In the genomic region with DNA sequence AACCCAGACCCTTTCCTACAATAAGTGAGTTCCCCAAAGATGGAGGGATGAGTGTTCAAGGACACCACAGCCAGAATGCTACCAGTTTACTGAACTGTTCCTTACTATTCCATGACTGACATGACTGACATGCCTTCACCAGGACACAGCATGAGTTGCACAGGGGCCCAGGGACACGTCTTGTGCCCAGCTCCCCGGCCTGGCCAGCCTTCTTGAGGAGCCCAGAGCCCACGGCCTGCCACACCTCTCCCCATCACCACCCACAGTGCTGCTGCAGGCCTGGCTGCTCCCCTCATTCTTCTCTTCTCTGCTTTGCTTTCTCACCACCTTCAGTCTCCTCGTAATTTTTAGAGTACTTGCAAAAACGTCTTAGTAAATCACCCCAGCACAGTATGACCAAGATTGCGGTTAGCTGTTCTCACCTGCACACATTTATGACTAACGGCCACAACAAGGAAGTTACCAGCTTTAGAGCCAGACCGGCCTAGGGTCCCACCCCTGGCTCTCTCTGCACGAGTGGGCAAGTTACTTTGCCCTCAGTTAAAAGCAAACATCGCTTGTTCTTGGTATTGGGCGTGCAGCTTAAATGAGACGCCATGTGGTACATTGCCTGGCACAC, we compare ENCODE assay signal across 11 cellular contexts. TPM values are rescaled to one million over a fixed set of nuclear protein-coding genes. Genes with fewer than 3 reads are reported as not detected.
A peak's percentile ranks its signal among the peaks of the same experiment; 100 is the strongest.
DNase-seq lines count a peak whose midpoint lies in the region; ATAC-seq, FAIRE-seq and TF ChIP-seq lines count a peak whose summit lies in the region.
"Had no signal": no experiment of that assay in that cellular context is flagged by ENCODE, and none has a peak within 500 bp of the region (broad histone marks: within the 10 kb centered on the region; RNA-seq: fewer than 3 reads in every experiment).

No MANE protein-coding gene starts in this region.

- no peak overlapping the region for H3K4me3 Mint-ChIP-seq in CD4-positive, alpha-beta T cell
- peak overlapping the region; percentile 46 to 81 (median 68) for H3K4me3 Mint-ChIP-seq in immature natural killer cell
- H3K4me3 Mint-ChIP-seq: neural crest cell had no signal

- CTCF ChIA-PET in CD4-positive, alpha-beta T cell (lab: Charles Lee) = no interaction called here

- FAIRE-seq in HTR-8/SVneo (lab: Jason Lieb, UNC) = peak; percentile 97

- H3K27me3 ChIP-seq in CD4-positive, alpha-beta T cell (ENCODE audit: control insufficient read depth, insufficient read depth, low read length) = no peaks in the 10 kb centered on the region

- no peaks in the 10 kb centered on the region for H3K9me3 ChIP-seq in CD4-positive, alpha-beta T cell (ENCODE audit: control insufficient read depth, low read length)

- no peaks in the 10 kb centered on the region for H3K9me3 Mint-ChIP-seq in CD4-positive, alpha-beta T cell
- H3K9me3 Mint-ChIP-seq in immature natural killer cell = no peaks in the 10 kb centered on the region

- POLR2A ChIA-PET in CD4-positive, alpha-beta T cell (lab: Charles Lee) = no interaction called here

- H3K27ac Mint-ChIP-seq in CD4-positive, alpha-beta T cell = peak overlapping the region; percentile 28
- H3K27ac Mint-ChIP-seq in immature natural killer cell = peak overlapping the region; percentile 79 to 97 (median 89)

- no peaks in the 10 kb centered on the region for H3K27me3 Mint-ChIP-seq in CD4-positive, alpha-beta T cell
- H3K27me3 Mint-ChIP-seq in immature natural killer cell (ENCODE audit: low read depth in 3 of 3) = peaks cover 0 to 2% (median 0%) of the 10 kb centered on the region in 3 donors

- H3K27ac ChIP-seq in CD4-positive, alpha-beta T cell (ENCODE audit: low read depth, low read length) = no peak overlapping the region

- ATAC-seq in CD4-positive, alpha-beta T cell (ENCODE audit: poor library complexity) = peak; percentile 29
- ATAC-seq in GM19452 (IDR thresholded peaks at IDR 0.05; ENCODE audit: unreplicated experiment) = peak; percentile 97
- no peak for ATAC-seq in GM19463 (IDR thresholded peaks at IDR 0.05; ENCODE audit: unreplicated experiment)
- no peak for ATAC-seq in GM18519 (IDR thresholded peaks at IDR 0.05; ENCODE audit: low FRiP score, unreplicated experiment)

- peaks cover 33% of the 10 kb centered on the region for H3K4me1 Mint-ChIP-seq in CD4-positive, alpha-beta T cell (ENCODE audit: low read depth)
- peaks cover 31 to 48% of the 10 kb centered on the region in 2 donors for H3K4me1 Mint-ChIP-seq in immature natural killer cell

- DNase-seq in CD4-positive, alpha-beta T cell = peak in 1 of 10 experiments; percentile 3
- DNase-seq in HTR-8/SVneo (ENCODE audit: insufficient read length, low spot score) (no peak), immature natural killer cell (peak; percentile 56 to 75 (median 60)), NCI-H2227 (lab: John Stamatoyannopoulos, UW; ENCODE audit: unreplicated experiment) (no peak), NCI-H526 treated with DMSO at 0.1 percent for 48 hours (lab: John Stamatoyannopoulos, UW) (no peak)
- DNase-seq: DND-41, NCI-H446 treated with DMSO at 0.1 percent for 48 hours had no signal

- TF ChIP-seq CTCF in CD4-positive, alpha-beta T cell (IDR thresholded peaks at IDR 0.05) = no peak

- H3K36me3 Mint-ChIP-seq in CD4-positive, alpha-beta T cell (ENCODE audit: low read depth) = peaks cover 58% of the 10 kb centered on the region
- H3K36me3 Mint-ChIP-seq in immature natural killer cell = peaks cover 4 to 9% (median 8%) of the 10 kb centered on the region in 3 donors

- intact Hi-C loops in CD4-positive, alpha-beta T cell (cut with DNase I, micrococcal nuclease) = no loop called here

RNA-seq across cellular contexts. Expression of a gene that starts 18.5 kb away (rescaled TPM):
- total RNA-seq in CD4-positive, alpha-beta T cell = 10 to 100 TPM; 31.2 to 32.3 TPM
- polyA plus RNA-seq in immature natural killer cell = 10 to 100 TPM; 28.4 to 61.8 (median 47.3) TPM

Comparison
In these comparisons a context has a peak if more than half of its experiments do, and no peak if none do; other contexts are left out.
1. ATAC-seq: peak in CD4-positive, alpha-beta T cell (single experiment) and GM19452 (single experiment); none in GM19463 (single experiment) and GM18519 (single experiment).
2. DNase-seq: peak in immature natural killer cell (3 of 3); none in HTR-8/SVneo (single experiment), NCI-H2227 (single experiment) and NCI-H526 treated with DMSO at 0.1 percent for 48 hours (single experiment).